1 cellular context compared by ENCODE assay signal in the genomic region with DNA sequence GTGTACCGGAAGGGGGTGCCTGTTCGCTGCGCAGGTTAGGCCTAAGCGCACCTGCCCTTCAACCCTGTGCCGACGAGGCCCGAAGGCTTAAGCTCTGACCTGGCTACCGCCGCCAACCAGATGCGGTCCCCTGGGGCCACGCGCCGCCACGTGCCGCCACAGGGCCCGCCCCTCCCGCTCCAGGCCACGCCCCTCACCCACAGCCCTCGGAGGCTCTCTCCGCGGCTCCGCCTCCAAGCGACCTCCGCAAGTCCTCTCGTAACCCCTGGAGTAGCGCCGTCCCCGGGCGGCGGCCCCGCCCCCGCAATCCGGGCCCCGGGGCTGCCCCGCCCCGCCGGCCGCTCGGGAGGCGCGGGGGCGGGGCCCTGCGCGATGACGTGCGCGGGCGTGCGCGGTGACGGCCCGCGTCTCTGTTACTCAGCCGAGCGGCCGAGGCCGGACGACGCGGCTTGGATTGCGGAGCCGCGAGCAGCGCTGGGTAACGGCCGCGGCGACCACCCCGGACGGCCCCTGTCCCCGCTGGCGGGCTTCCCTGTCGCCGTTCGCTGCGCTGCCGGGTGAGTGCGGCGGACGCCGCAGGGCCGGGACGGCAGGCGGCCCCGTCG.
TF ChIP-seq lines count a peak whose summit lies in the region.

A gene (plus strand): TSS at position 413 of the 605 bp plus-strand sequence. CDS start 94,984 bp downstream, outside the sequence.

TF ChIP-seq in HepG2, 621 proteins besides CTCF, POLR2A, EP300 and RAD21 (continued from another document and continues in another):
- TF ChIP-seq, protein P1, sequence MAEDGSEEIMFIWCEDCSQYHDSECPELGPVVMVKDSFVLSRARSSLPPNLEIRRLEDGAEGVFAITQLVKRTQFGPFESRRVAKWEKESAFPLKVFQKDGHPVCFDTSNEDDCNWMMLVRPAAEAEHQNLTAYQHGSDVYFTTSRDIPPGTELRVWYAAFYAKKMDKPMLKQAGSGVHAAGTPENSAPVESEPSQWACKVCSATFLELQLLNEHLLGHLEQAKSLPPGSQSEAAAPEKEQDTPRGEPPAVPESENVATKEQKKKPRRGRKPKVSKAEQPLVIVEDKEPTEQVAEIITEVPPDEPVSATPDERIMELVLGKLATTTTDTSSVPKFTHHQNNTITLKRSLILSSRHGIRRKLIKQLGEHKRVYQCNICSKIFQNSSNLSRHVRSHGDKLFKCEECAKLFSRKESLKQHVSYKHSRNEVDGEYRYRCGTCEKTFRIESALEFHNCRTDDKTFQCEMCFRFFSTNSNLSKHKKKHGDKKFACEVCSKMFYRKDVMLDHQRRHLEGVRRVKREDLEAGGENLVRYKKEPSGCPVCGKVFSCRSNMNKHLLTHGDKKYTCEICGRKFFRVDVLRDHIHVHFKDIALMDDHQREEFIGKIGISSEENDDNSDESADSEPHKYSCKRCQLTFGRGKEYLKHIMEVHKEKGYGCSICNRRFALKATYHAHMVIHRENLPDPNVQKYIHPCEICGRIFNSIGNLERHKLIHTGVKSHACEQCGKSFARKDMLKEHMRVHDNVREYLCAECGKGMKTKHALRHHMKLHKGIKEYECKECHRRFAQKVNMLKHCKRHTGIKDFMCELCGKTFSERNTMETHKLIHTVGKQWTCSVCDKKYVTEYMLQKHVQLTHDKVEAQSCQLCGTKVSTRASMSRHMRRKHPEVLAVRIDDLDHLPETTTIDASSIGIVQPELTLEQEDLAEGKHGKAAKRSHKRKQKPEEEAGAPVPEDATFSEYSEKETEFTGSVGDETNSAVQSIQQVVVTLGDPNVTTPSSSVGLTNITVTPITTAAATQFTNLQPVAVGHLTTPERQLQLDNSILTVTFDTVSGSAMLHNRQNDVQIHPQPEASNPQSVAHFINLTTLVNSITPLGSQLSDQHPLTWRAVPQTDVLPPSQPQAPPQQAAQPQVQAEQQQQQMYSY (CRISPR knock-in tag; IDR thresholded peaks at IDR 0.05), result no peak
- TF ChIP-seq ZFP36L2 (CRISPR knock-in tag; IDR thresholded peaks at IDR 0.05), result no peak
- 0 out of 2 replicates have a peak, but pooled peaks have one; percentile 48 for TF ChIP-seq HOXA7 (CRISPR knock-in tag; IDR thresholded peaks at IDR 0.05)
- TF ChIP-seq MYC (CRISPR knock-in tag; IDR thresholded peaks at IDR 0.05; ENCODE audit: borderline replicate concordance), result peak; percentile 91; the same call in 1 of the 2 replicates
- TF ChIP-seq, protein P2, sequence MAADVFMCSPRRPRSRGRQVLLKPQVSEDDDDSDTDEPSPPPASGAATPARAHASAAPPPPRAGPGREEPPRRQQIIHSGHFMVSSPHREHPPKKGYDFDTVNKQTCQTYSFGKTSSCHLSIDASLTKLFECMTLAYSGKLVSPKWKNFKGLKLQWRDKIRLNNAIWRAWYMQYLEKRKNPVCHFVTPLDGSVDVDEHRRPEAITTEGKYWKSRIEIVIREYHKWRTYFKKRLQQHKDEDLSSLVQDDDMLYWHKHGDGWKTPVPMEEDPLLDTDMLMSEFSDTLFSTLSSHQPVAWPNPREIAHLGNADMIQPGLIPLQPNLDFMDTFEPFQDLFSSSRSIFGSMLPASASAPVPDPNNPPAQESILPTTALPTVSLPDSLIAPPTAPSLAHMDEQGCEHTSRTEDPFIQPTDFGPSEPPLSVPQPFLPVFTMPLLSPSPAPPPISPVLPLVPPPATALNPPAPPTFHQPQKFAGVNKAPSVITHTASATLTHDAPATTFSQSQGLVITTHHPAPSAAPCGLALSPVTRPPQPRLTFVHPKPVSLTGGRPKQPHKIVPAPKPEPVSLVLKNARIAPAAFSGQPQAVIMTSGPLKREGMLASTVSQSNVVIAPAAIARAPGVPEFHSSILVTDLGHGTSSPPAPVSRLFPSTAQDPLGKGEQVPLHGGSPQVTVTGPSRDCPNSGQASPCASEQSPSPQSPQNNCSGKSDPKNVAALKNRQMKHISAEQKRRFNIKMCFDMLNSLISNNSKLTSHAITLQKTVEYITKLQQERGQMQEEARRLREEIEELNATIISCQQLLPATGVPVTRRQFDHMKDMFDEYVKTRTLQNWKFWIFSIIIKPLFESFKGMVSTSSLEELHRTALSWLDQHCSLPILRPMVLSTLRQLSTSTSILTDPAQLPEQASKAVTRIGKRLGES (CRISPR knock-in tag; IDR thresholded peaks at IDR 0.05; ENCODE audit: borderline replicate concordance), result no peak
- TF ChIP-seq ZKSCAN5 (CRISPR knock-in tag; IDR thresholded peaks at IDR 0.05), result no peak
- no peak for TF ChIP-seq PLRG1 (conservative IDR thresholded peaks at IDR 0.05)
- no peak for TF ChIP-seq EHMT2 (IDR thresholded peaks at IDR 0.05; ENCODE audit: borderline replicate concordance, low read depth, low read length)
- peak; percentile 91 for TF ChIP-seq HIVEP1 (CRISPR knock-in tag; IDR thresholded peaks at IDR 0.05)
- no peak for TF ChIP-seq MTA3 (CRISPR knock-in tag; IDR thresholded peaks at IDR 0.05)
- TF ChIP-seq DR1 (CRISPR knock-in tag; IDR thresholded peaks at IDR 0.05), result peak; percentile 61; the same call in 1 of the 2 replicates
- TF ChIP-seq ZNF644 (CRISPR knock-in tag; IDR thresholded peaks at IDR 0.05; ENCODE audit: low read depth), result no peak
- TF ChIP-seq, protein P3, sequence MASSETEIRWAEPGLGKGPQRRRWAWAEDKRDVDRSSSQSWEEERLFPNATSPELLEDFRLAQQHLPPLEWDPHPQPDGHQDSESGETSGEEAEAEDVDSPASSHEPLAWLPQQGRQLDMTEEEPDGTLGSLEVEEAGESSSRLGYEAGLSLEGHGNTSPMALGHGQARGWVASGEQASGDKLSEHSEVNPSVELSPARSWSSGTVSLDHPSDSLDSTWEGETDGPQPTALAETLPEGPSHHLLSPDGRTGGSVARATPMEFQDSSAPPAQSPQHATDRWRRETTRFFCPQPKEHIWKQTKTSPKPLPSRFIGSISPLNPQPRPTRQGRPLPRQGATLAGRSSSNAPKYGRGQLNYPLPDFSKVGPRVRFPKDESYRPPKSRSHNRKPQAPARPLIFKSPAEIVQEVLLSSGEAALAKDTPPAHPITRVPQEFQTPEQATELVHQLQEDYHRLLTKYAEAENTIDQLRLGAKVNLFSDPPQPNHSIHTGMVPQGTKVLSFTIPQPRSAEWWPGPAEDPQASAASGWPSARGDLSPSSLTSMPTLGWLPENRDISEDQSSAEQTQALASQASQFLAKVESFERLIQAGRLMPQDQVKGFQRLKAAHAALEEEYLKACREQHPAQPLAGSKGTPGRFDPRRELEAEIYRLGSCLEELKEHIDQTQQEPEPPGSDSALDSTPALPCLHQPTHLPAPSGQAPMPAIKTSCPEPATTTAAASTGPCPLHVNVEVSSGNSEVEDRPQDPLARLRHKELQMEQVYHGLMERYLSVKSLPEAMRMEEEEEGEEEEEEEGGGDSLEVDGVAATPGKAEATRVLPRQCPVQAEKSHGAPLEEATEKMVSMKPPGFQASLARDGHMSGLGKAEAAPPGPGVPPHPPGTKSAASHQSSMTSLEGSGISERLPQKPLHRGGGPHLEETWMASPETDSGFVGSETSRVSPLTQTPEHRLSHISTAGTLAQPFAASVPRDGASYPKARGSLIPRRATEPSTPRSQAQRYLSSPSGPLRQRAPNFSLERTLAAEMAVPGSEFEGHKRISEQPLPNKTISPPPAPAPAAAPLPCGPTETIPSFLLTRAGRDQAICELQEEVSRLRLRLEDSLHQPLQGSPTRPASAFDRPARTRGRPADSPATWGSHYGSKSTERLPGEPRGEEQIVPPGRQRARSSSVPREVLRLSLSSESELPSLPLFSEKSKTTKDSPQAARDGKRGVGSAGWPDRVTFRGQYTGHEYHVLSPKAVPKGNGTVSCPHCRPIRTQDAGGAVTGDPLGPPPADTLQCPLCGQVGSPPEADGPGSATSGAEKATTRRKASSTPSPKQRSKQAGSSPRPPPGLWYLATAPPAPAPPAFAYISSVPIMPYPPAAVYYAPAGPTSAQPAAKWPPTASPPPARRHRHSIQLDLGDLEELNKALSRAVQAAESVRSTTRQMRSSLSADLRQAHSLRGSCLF (CRISPR knock-in tag; IDR thresholded peaks at IDR 0.05; ENCODE audit: borderline replicate concordance), result no peak; the same call in 1 of the 2 replicates
- TF ChIP-seq CREB1 (IDR thresholded peaks at IDR 0.05), result peak; percentile 82; the same call in 1 of the 2 replicates
- TF ChIP-seq CREB1 (CRISPR knock-in tag; IDR thresholded peaks at IDR 0.05), result peak; percentile 47; the same call in 1 of the 2 replicates
- peak; percentile 58; the same call in 1 of the 2 replicates for TF ChIP-seq KAT8 (CRISPR knock-in tag; IDR thresholded peaks at IDR 0.05)
- TF ChIP-seq, protein P4, sequence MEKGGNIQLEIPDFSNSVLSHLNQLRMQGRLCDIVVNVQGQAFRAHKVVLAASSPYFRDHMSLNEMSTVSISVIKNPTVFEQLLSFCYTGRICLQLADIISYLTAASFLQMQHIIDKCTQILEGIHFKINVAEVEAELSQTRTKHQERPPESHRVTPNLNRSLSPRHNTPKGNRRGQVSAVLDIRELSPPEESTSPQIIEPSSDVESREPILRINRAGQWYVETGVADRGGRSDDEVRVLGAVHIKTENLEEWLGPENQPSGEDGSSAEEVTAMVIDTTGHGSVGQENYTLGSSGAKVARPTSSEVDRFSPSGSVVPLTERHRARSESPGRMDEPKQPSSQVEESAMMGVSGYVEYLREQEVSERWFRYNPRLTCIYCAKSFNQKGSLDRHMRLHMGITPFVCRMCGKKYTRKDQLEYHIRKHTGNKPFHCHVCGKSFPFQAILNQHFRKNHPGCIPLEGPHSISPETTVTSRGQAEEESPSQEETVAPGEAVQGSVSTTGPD (CRISPR knock-in tag; IDR thresholded peaks at IDR 0.05), result peak; percentile 46; the same call in 1 of the 2 replicates
- no peak for TF ChIP-seq GZF1 (CRISPR knock-in tag; IDR thresholded peaks at IDR 0.05)
- TF ChIP-seq CCAR2 (optimal IDR thresholded peaks at IDR 0.05; ENCODE audit: low read depth, low read length), result no peak
- TF ChIP-seq, protein P5, sequence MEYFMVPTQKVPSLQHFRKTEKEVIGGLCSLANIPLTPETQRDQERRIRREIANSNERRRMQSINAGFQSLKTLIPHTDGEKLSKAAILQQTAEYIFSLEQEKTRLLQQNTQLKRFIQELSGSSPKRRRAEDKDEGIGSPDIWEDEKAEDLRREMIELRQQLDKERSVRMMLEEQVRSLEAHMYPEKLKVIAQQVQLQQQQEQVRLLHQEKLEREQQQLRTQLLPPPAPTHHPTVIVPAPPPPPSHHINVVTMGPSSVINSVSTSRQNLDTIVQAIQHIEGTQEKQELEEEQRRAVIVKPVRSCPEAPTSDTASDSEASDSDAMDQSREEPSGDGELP (IDR thresholded peaks at IDR 0.05; ENCODE audit: borderline replicate concordance, low read depth), result no peak
- TF ChIP-seq REPIN1 (CRISPR knock-in tag; IDR thresholded peaks at IDR 0.05; ENCODE audit: borderline replicate concordance, low read depth), result peak; percentile 64; the same call in 1 of the 2 replicates
- TF ChIP-seq MBNL3 (CRISPR knock-in tag; conservative IDR thresholded peaks at IDR 0.05), result no peak
- TF ChIP-seq, protein P6, sequence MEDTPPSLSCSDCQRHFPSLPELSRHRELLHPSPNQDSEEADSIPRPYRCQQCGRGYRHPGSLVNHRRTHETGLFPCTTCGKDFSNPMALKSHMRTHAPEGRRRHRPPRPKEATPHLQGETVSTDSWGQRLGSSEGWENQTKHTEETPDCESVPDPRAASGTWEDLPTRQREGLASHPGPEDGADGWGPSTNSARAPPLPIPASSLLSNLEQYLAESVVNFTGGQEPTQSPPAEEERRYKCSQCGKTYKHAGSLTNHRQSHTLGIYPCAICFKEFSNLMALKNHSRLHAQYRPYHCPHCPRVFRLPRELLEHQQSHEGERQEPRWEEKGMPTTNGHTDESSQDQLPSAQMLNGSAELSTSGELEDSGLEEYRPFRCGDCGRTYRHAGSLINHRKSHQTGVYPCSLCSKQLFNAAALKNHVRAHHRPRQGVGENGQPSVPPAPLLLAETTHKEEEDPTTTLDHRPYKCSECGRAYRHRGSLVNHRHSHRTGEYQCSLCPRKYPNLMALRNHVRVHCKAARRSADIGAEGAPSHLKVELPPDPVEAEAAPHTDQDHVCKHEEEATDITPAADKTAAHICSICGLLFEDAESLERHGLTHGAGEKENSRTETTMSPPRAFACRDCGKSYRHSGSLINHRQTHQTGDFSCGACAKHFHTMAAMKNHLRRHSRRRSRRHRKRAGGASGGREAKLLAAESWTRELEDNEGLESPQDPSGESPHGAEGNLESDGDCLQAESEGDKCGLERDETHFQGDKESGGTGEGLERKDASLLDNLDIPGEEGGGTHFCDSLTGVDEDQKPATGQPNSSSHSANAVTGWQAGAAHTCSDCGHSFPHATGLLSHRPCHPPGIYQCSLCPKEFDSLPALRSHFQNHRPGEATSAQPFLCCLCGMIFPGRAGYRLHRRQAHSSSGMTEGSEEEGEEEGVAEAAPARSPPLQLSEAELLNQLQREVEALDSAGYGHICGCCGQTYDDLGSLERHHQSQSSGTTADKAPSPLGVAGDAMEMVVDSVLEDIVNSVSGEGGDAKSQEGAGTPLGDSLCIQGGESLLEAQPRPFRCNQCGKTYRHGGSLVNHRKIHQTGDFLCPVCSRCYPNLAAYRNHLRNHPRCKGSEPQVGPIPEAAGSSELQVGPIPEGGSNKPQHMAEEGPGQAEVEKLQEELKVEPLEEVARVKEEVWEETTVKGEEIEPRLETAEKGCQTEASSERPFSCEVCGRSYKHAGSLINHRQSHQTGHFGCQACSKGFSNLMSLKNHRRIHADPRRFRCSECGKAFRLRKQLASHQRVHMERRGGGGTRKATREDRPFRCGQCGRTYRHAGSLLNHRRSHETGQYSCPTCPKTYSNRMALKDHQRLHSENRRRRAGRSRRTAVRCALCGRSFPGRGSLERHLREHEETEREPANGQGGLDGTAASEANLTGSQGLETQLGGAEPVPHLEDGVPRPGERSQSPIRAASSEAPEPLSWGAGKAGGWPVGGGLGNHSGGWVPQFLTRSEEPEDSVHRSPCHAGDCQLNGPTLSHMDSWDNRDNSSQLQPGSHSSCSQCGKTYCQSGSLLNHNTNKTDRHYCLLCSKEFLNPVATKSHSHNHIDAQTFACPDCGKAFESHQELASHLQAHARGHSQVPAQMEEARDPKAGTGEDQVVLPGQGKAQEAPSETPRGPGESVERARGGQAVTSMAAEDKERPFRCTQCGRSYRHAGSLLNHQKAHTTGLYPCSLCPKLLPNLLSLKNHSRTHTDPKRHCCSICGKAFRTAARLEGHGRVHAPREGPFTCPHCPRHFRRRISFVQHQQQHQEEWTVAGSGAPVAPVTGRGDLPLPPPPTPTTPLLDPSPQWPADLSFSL (CRISPR knock-in tag; IDR thresholded peaks at IDR 0.05), result no peak
- TF ChIP-seq, protein P7, sequence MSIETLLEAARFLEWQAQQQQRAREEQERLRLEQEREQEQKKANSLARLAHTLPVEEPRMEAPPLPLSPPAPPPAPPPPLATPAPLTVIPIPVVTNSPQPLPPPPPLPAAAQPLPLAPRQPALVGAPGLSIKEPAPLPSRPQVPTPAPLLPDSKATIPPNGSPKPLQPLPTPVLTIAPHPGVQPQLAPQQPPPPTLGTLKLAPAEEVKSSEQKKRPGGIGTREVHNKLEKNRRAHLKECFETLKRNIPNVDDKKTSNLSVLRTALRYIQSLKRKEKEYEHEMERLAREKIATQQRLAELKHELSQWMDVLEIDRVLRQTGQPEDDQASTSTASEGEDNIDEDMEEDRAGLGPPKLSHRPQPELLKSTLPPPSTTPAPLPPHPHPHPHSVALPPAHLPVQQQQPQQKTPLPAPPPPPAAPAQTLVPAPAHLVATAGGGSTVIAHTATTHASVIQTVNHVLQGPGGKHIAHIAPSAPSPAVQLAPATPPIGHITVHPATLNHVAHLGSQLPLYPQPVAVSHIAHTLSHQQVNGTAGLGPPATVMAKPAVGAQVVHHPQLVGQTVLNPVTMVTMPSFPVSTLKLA (IDR thresholded peaks at IDR 0.05), result 0 out of 2 replicates have a peak, but pooled peaks have one; percentile 6
- no peak; the same call in 1 of the 2 replicates for TF ChIP-seq JDP2 (CRISPR knock-in tag; IDR thresholded peaks at IDR 0.05; ENCODE audit: borderline replicate concordance)
- peak; percentile 90 for TF ChIP-seq ZMYM4 (CRISPR knock-in tag; IDR thresholded peaks at IDR 0.05)
- TF ChIP-seq ATM (IDR thresholded peaks at IDR 0.05; ENCODE audit: borderline replicate concordance), result no peak
- TF ChIP-seq HMG20B (CRISPR knock-in tag; conservative IDR thresholded peaks at IDR 0.05), result no peak; the same call in 1 of the 2 replicates
- no peak for TF ChIP-seq NBN (conservative IDR thresholded peaks at IDR 0.05)
- TF ChIP-seq KMT2A (CRISPR knock-in tag; IDR thresholded peaks at IDR 0.05), result peak; percentile 45; the same call in 1 of the 2 replicates
- peak; percentile 89 for TF ChIP-seq MXD4 (CRISPR knock-in tag; IDR thresholded peaks at IDR 0.05)
- peak; percentile 60; the same call in 1 of the 2 replicates for TF ChIP-seq ZNF138 (CRISPR knock-in tag; IDR thresholded peaks at IDR 0.05; ENCODE audit: low read depth)
